8 cellular contexts compared by ENCODE assay signal in the genomic region with DNA sequence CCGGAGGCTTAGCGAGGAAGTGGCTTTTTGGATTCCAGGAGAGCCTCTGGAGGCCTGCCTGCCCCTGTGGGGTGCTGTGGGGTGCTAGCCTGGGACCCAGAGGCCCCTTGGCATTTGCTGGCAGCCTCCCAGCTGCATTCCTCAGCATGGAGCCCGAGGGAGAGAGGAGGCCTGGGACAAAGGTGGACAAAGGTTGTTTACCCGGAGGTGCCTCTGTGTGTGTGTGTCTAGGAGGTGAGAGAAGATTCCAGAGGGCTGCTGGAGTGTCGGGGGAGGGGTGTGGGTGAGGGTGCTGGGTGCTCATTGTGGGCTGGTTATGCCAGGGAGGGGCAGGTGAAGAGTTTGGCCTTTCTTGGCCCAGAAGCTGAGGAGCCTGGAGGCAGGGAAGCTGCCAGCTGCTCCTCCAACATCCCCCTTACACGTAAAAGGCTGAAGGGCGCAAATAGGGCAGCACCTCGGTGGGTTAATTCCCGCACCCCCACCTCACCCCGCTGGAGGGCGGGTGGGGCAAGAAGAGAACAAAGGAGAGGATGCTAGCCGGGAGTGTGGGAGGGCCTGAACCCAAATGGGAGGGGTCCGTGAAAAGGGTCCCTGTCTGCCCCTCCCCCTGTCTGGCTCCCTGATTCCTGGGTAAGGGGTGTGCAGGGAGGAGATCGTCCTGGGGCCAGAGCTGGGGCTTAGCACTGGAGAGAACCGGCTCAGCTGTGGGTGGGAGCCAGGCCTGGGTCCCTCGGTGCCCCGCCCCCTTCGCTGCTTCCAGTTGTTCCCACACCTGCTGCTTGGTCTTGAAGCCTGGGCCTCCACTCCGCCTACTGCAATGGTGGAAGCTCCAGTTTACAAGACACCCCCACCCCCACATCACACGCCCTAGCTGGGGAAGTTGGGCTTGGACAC. TPM values are rescaled to one million over a fixed set of nuclear protein-coding genes. Genes with fewer than 3 reads are reported as not detected.
DNase-seq lines count a peak whose midpoint lies in the region; ATAC-seq and TF ChIP-seq lines count a peak whose summit lies in the region.

No MANE protein-coding gene starts in this region.

- no peaks in the 10 kb centered on the region for H3K9me2 ChIP-seq in DOHH2 (replicated peaks; ENCODE audit: control insufficient read depth, low read length)

- H3K36me3 ChIP-seq in DOHH2 (ENCODE audit: control insufficient read depth, low read length) (no peaks in the 10 kb centered on the region), NT2/D1 (ENCODE audit: insufficient read depth, insufficient read length, low read length) (peaks cover 23% of the 10 kb centered on the region), ectodermal cell (ENCODE audit: control insufficient read depth, insufficient read depth, low read length) (no peaks in the 10 kb centered on the region)

- H4K20me1 ChIP-seq in DOHH2 (ENCODE audit: control insufficient read depth, insufficient read depth, low read depth, low read length) = no peaks in the 10 kb centered on the region

- no peaks in the 10 kb centered on the region for H3F3A ChIP-seq in DOHH2 (ENCODE audit: control insufficient read depth, insufficient read depth)

- TF ChIP-seq CTCF in DOHH2 (IDR thresholded peaks at IDR 0.05; ENCODE audit: low read depth, low read length, poor library complexity, severe bottlenecking) = no peak

- peak overlapping the region; percentile 86 for H3K4me2 ChIP-seq in DOHH2 (ENCODE audit: low read length)

- H3K79me2 ChIP-seq in DOHH2 (ENCODE audit: control insufficient read depth, low read length) = no peaks in the 10 kb centered on the region

- H3K27ac ChIP-seq in DOHH2 (ENCODE audit: low read depth, low read length) = no peak overlapping the region
- peak overlapping the region; percentile 86 for H3K27ac ChIP-seq in ectodermal cell (ENCODE audit: insufficient read depth, low read depth, low read length, poor library complexity, severe bottlenecking)

- H3K4me1 ChIP-seq in DOHH2 (ENCODE audit: control insufficient read depth, low read length) = peaks cover 17% of the 10 kb centered on the region
- peaks cover 30% of the 10 kb centered on the region for H3K4me1 ChIP-seq in NT2/D1 (ENCODE audit: insufficient read depth, insufficient read length)
- H3K4me1 ChIP-seq in ectodermal cell (ENCODE audit: control insufficient read depth, insufficient read depth, low read length) = peaks cover 33% of the 10 kb centered on the region

- 32 to 34% methylated on average over 20 of the region's 20 CpGs for WGBS in ectodermal cell, 2 experiments

- ATAC-seq in GM21786 (IDR thresholded peaks at IDR 0.05; ENCODE audit: unreplicated experiment) = no peak
- no peak for ATAC-seq in HG03039 (IDR thresholded peaks at IDR 0.05; ENCODE audit: unreplicated experiment)
- no peak for ATAC-seq in HG03045 (IDR thresholded peaks at IDR 0.05; ENCODE audit: unreplicated experiment)

- H3K9ac ChIP-seq in NT2/D1 (ENCODE audit: insufficient read length, low read depth) = peak overlapping the region; percentile 71

- H3K9me3 ChIP-seq in DOHH2 (ENCODE audit: control insufficient read depth, insufficient read depth, low read length) = no peaks in the 10 kb centered on the region
- H3K9me3 ChIP-seq in NT2/D1 (ENCODE audit: insufficient read depth, low read length) = no peaks in the 10 kb centered on the region
- H3K9me3 ChIP-seq in ectodermal cell (ENCODE audit: control insufficient read depth, low read length) = no peaks in the 10 kb centered on the region

- H3K27me3 ChIP-seq in DOHH2 (ENCODE audit: control insufficient read depth, low read length) (peaks cover 8% of the 10 kb centered on the region; the same call in 1 of the 2 replicates), NT2/D1 (ENCODE audit: insufficient read depth, insufficient read length) (no peaks in the 10 kb centered on the region), ectodermal cell (ENCODE audit: control insufficient read depth, insufficient read depth, low read length, poor library complexity, severe bottlenecking) (no peaks in the 10 kb centered on the region)

- H3K4me3 ChIP-seq in DOHH2 (ENCODE audit: low read length) (peak overlapping the region; percentile 70), NT2/D1 (ENCODE audit: insufficient read length, low read depth) (peak overlapping the region; percentile 0), ectodermal cell (ENCODE audit: insufficient read depth, low read depth, low read length) (no peak overlapping the region)

- DNase-seq in NT2/D1 (ENCODE audit: low read depth, low spot score) (no peak), myocyte (ENCODE audit: low read depth) (peak; percentile 99)
- no peak for DNase-seq in activated CD4-positive, alpha-beta T cell treated with anti-CD3 and anti-CD28 coated beads, Interleukin-2, amount 50 U/mL, for 1 hour

RNA-seq across cellular contexts. Expression of a gene that starts 9.9 kb away (rescaled TPM):
- 14.2 TPM for polyA plus RNA-seq in ectodermal cell (2013, experiment 1 of 4)
- polyA plus RNA-seq in ectodermal cell (2013, experiment 2 of 4) = 14.3 TPM
- 11.9 TPM for polyA plus RNA-seq in ectodermal cell (2013, experiment 3 of 4)
- polyA plus RNA-seq in ectodermal cell (2013, experiment 4 of 4) = 9.7 TPM
- 11.6 and 13.5 TPM in 2 replicates for total RNA-seq in myocyte
- polyA plus RNA-seq in myocyte (2012) = 7.6 TPM

RNA-seq across cellular contexts. Expression of a gene that starts 23.3 kb away (rescaled TPM):
- 46.6 TPM for polyA plus RNA-seq in ectodermal cell (2013, experiment 1 of 4)
- 45.1 TPM for polyA plus RNA-seq in ectodermal cell (2013, experiment 2 of 4)
- 31.7 TPM for polyA plus RNA-seq in ectodermal cell (2013, experiment 3 of 4)
- 34.2 TPM for polyA plus RNA-seq in ectodermal cell (2013, experiment 4 of 4)
- total RNA-seq in myocyte = 21.0 and 28.4 TPM in 2 replicates
- polyA plus RNA-seq in myocyte (2012) = 36.2 TPM

RNA-seq across cellular contexts. Expression of a gene that starts 36.1 kb away (rescaled TPM):
- polyA plus RNA-seq in ectodermal cell (2013, experiment 1 of 4) = 13.0 TPM
- 12.5 TPM for polyA plus RNA-seq in ectodermal cell (2013, experiment 2 of 4)
- polyA plus RNA-seq in ectodermal cell (2013, experiment 3 of 4) = 9.1 TPM
- 11.3 TPM for polyA plus RNA-seq in ectodermal cell (2013, experiment 4 of 4)
- total RNA-seq in myocyte = 3.5 and 6.0 TPM in 2 replicates
- polyA plus RNA-seq in myocyte (2012) = 12.1 TPM

RNA-seq across cellular contexts. Expression of a gene that starts 39.3 kb away (rescaled TPM):
- polyA plus RNA-seq in ectodermal cell (2013, experiment 1 of 4) = 33.5 TPM
- 25.3 TPM for polyA plus RNA-seq in ectodermal cell (2013, experiment 2 of 4)
- polyA plus RNA-seq in ectodermal cell (2013, experiment 3 of 4) = 23.3 TPM
- polyA plus RNA-seq in ectodermal cell (2013, experiment 4 of 4) = 25.9 TPM
- total RNA-seq in myocyte = 61.3 and 187 TPM in 2 replicates
- polyA plus RNA-seq in myocyte (2012) = 226 TPM

RNA-seq across cellular contexts. Expression of a gene that starts 50.1 kb away (rescaled TPM):
- 3.0 TPM for polyA plus RNA-seq in ectodermal cell (2013, experiment 1 of 4)
- 3.0 TPM for polyA plus RNA-seq in ectodermal cell (2013, experiment 2 of 4)
- 2.7 TPM for polyA plus RNA-seq in ectodermal cell (2013, experiment 3 of 4)
- 3.0 TPM for polyA plus RNA-seq in ectodermal cell (2013, experiment 4 of 4)
- 56.3 and 110 TPM in 2 replicates for total RNA-seq in myocyte
- 69.5 TPM for polyA plus RNA-seq in myocyte (2012)
